Comparison of ENCODE assay signal across 1 cellular context in genomic region chr16:67719778-67720144, GRCh38.
A peak's percentile ranks its signal among the peaks of the same experiment; 100 is the strongest.
TF ChIP-seq lines count a peak whose summit lies in the region.

No MANE protein-coding gene starts in this region.

TF ChIP-seq in HepG2, 621 proteins besides CTCF, POLR2A, EP300 and RAD21 (continued from another document and continues in another):
- TF ChIP-seq SNAPC4 (CRISPR knock-in tag; IDR thresholded peaks at IDR 0.05) (peak; percentile 10), AKAP8 (CRISPR knock-in tag; IDR thresholded peaks at IDR 0.05) (peak; percentile 15; the same call in 1 of the 2 replicates), MTERF4 (CRISPR knock-in tag; IDR thresholded peaks at IDR 0.05) (no peak), ZNF788 (CRISPR knock-in tag; IDR thresholded peaks at IDR 0.05; ENCODE audit: borderline replicate concordance) (no peak), IKZF5 (CRISPR knock-in tag; IDR thresholded peaks at IDR 0.05) (no peak), TGIF2 (CRISPR knock-in tag; IDR thresholded peaks at IDR 0.05) (peak; percentile 86), ZNF597 (CRISPR knock-in tag; IDR thresholded peaks at IDR 0.05) (0 out of 2 replicates have a peak, but pooled peaks have one; percentile 9), MAX (IDR thresholded peaks at IDR 0.05) (no peak), SOX13 (IDR thresholded peaks at IDR 0.05) (no peak), SOX13 (CRISPR knock-in tag; conservative IDR thresholded peaks at IDR 0.05 in 1 of 2, IDR thresholded peaks at IDR 0.05 in 1 of 2) (0 out of 4 replicates have a peak, but pooled peaks of 1 of the 2 experiments have one; percentile 2), SALL2 (CRISPR knock-in tag; IDR thresholded peaks at IDR 0.05) (no peak), FOXP4 (CRISPR knock-in tag; IDR thresholded peaks at IDR 0.05) (0 out of 2 replicates have a peak, but pooled peaks have one; percentile 9), TFAP4 (IDR thresholded peaks at IDR 0.05; ENCODE audit: borderline replicate concordance, low read depth) (peak; percentile 76; the same call in 1 of the 2 replicates), ZNF143 (CRISPR knock-in tag; IDR thresholded peaks at IDR 0.05) (0 out of 2 replicates have a peak, but pooled peaks have one; percentile 4), FLYWCH1 (CRISPR knock-in tag; IDR thresholded peaks at IDR 0.05) (0 out of 2 replicates have a peak, but pooled peaks have one; percentile 45), ZHX2 (IDR thresholded peaks at IDR 0.05; ENCODE audit: low read depth) (no peak), ZHX2 (CRISPR knock-in tag; IDR thresholded peaks at IDR 0.05; ENCODE audit: borderline replicate concordance) (no peak), ARNTL (CRISPR knock-in tag; IDR thresholded peaks at IDR 0.05) (no peak), ZNF12 (CRISPR knock-in tag; IDR thresholded peaks at IDR 0.05) (no peak), ZNF816 (CRISPR knock-in tag; IDR thresholded peaks at IDR 0.05; ENCODE audit: borderline replicate concordance) (peak; percentile 69; the same call in 1 of the 2 replicates), TARDBP (CRISPR knock-in tag; IDR thresholded peaks at IDR 0.05) (peak; percentile 56; the same call in 1 of the 2 replicates), ZNF44 (CRISPR knock-in tag; IDR thresholded peaks at IDR 0.05) (no peak), MTF1 (CRISPR knock-in tag; IDR thresholded peaks at IDR 0.05) (no peak), ZNF589 (CRISPR knock-in tag; conservative IDR thresholded peaks at IDR 0.05) (no peak), ZSCAN22 (CRISPR knock-in tag; IDR thresholded peaks at IDR 0.05) (no peak), ZNF101 (CRISPR knock-in tag; IDR thresholded peaks at IDR 0.05; ENCODE audit: borderline replicate concordance, low read depth) (0 out of 2 replicates have a peak, but pooled peaks have one; percentile 27), USF2 (IDR thresholded peaks at IDR 0.05; ENCODE audit: low read depth, low read length) (peak; percentile 46), USF2 (CRISPR knock-in tag; IDR thresholded peaks at IDR 0.05; ENCODE audit: borderline replicate concordance) (peak; percentile 55; the same call in 1 of the 2 replicates), SSRP1 (CRISPR knock-in tag; IDR thresholded peaks at IDR 0.05) (peak; percentile 30; the same call in 1 of the 2 replicates), MAFF (IDR thresholded peaks at IDR 0.05; ENCODE audit: low read depth, low read length) (no peak), BHLHE40 (IDR thresholded peaks at IDR 0.05; ENCODE audit: low read length) (0 out of 2 replicates have a peak, but pooled peaks have one; percentile 4), ZBTB26 (CRISPR knock-in tag; IDR thresholded peaks at IDR 0.05; ENCODE audit: borderline replicate concordance) (no peak), ZNF781 (CRISPR knock-in tag; IDR thresholded peaks at IDR 0.05; ENCODE audit: borderline replicate concordance, not compliant biosample characterization) (peak; percentile 11)
